Comparison of ENCODE assay signal across 1 cellular context in the genomic region with DNA sequence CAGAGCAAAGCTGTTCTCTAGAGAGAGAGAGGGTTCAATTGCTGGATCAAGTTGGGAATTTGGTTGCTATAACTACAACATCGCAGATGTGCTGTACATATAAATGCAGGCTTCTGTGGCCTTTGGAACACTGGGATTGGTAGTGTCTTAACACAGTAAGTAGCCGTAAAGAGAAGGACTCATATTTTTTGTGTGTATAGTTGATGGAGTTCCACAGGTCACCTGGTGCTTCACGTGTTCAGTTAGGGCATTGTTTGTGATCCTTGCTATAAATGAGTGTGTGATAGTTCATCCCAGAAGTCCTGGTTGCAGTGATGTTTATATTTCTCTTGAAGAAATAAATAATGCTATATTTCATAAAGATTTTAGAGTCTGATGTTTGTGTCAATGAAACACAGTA.
TF ChIP-seq lines count a peak whose summit lies in the region.

No MANE protein-coding gene starts in this region.

TF ChIP-seq in IMR-90, 13 proteins besides CTCF, POLR2A, EP300 and RAD21:
- TF ChIP-seq, protein P1, sequence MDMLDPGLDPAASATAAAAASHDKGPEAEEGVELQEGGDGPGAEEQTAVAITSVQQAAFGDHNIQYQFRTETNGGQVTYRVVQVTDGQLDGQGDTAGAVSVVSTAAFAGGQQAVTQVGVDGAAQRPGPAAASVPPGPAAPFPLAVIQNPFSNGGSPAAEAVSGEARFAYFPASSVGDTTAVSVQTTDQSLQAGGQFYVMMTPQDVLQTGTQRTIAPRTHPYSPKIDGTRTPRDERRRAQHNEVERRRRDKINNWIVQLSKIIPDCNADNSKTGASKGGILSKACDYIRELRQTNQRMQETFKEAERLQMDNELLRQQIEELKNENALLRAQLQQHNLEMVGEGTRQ (IDR thresholded peaks at IDR 0.05; ENCODE audit: low read depth, low read length), result no peak
- no peak for TF ChIP-seq BHLHE40 (IDR thresholded peaks at IDR 0.05; ENCODE audit: low read depth, low read length)
- TF ChIP-seq SMC3 (IDR thresholded peaks at IDR 0.05; ENCODE audit: low read depth, low read length), result no peak
- TF ChIP-seq MXI1 (IDR thresholded peaks at IDR 0.05; ENCODE audit: borderline replicate concordance, low read depth, low read length), result no peak
- TF ChIP-seq CHD1 (IDR thresholded peaks at IDR 0.05; ENCODE audit: low read depth, low read length), result no peak
- no peak for TF ChIP-seq FOS (IDR thresholded peaks at IDR 0.05; ENCODE audit: low read depth, low read length)
- TF ChIP-seq, protein P2, sequence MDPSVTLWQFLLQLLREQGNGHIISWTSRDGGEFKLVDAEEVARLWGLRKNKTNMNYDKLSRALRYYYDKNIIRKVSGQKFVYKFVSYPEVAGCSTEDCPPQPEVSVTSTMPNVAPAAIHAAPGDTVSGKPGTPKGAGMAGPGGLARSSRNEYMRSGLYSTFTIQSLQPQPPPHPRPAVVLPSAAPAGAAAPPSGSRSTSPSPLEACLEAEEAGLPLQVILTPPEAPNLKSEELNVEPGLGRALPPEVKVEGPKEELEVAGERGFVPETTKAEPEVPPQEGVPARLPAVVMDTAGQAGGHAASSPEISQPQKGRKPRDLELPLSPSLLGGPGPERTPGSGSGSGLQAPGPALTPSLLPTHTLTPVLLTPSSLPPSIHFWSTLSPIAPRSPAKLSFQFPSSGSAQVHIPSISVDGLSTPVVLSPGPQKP (IDR thresholded peaks at IDR 0.05; ENCODE audit: borderline replicate concordance, low read depth, low read length), result no peak
- no peak for TF ChIP-seq MAFK (IDR thresholded peaks at IDR 0.05; ENCODE audit: low read depth, low read length)
- no peak for TF ChIP-seq NFE2L2 (IDR thresholded peaks at IDR 0.05; ENCODE audit: low read depth, low read length)
- no peak for TF ChIP-seq MAZ (IDR thresholded peaks at IDR 0.05; ENCODE audit: borderline replicate concordance, low read depth, low read length)
- TF ChIP-seq CEBPB (IDR thresholded peaks at IDR 0.05; ENCODE audit: low read depth, low read length), result no peak
- TF ChIP-seq RCOR1 (IDR thresholded peaks at IDR 0.05; ENCODE audit: insufficient replicate concordance, low read length), result no peak
- TF ChIP-seq RFX5 (IDR thresholded peaks at IDR 0.05; ENCODE audit: low read depth, low read length), result no peak
